Comparison of ENCODE assay signal across 8 cellular contexts in the genomic region with DNA sequence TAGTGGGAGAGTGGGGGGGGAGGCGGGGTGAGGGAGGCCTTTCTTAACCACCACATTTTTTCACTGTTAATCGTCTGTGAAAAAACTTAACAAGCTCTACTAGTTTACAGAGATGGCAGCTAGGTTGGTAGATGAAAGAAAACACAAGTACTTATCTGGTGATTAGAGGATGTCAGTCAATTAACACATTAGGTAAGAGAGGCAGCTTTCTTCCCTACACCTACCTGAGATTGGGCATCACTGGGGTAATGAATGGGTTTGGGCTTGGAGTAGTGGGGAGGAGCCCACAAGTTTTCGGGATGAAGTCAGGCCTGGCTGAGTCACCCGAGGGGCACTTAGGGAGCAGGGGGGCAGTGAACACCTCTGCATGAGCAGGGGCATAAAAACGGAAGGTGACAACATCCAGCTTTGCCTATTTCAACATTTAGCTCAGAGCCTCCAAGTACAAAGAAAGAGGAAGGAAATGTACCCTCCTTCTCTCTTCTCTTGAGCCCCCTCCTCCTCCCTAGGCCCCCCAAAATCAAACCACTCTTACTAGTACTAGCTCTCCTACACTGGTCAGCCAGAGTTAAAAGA. TPM values are rescaled to one million over a fixed set of nuclear protein-coding genes. Genes with fewer than 3 reads are reported as not detected.
DNase-seq lines count a peak whose midpoint lies in the region; ATAC-seq and TF ChIP-seq lines count a peak whose summit lies in the region.

No MANE protein-coding gene starts in this region.

- peaks cover 0 to 5% (median 0%) of the 10 kb centered on the region in 3 donors for H3K27me3 Mint-ChIP-seq in CD14-positive monocyte (ENCODE audit: low read depth in 3 of 3)
- H3K27me3 Mint-ChIP-seq in activated CD8-positive, alpha-beta T cell treated with anti-CD3 and anti-CD28 coated beads, Interleukin-2, amount 10 ng/mL, durations not matched to agents 7 days and 5 days (ENCODE audit: low read depth) = no peaks in the 10 kb centered on the region

- TF ChIP-seq RAD21 in Ishikawa (IDR thresholded peaks at IDR 0.05; ENCODE audit: low read depth) = no peak

- 12 to 26% methylated on average over 2 to 3 of the region's 5 CpGs for WGBS in mesodermal cell (ENCODE audit: insufficient coverage in 2 of 2), 2 experiments

- intact Hi-C loops in CD14-positive monocyte (cut with micrococcal nuclease) = loop anchor here in 1 of 2 donors (5.0 kb wide), 2 partner anchors 42 to 577 kb away; no protein-coding TSS in a partner anchor
- intact Hi-C loops in sciatic nerve (cut with DNase I) = no loop called here

- H3K9me3 Mint-ChIP-seq in CD14-positive monocyte = no peaks in the 10 kb centered on the region
- H3K9me3 Mint-ChIP-seq in activated CD8-positive, alpha-beta T cell treated with anti-CD3 and anti-CD28 coated beads, Interleukin-2, amount 10 ng/mL, durations not matched to agents 7 days and 5 days (ENCODE audit: insufficient read depth) = no peaks in the 10 kb centered on the region

- H3K27ac ChIP-seq in mesodermal cell (ENCODE audit: low read depth, low read length, severe bottlenecking) = no peak overlapping the region

- POLR2A ChIA-PET in activated CD8-positive, alpha-beta T cell treated with anti-CD3 and anti-CD28 coated beads, Interleukin-2, amount 10 ng/mL, durations not matched to agents 7 days and 5 days (lab: Charles Lee) = interaction anchor here (0.6 to 6.1 kb wide), 9 partner anchors 15 to 560 kb away, joined by 3 to 104 read pairs (median 4); no protein-coding TSS in a partner anchor

- ATAC-seq in activated CD8-positive, alpha-beta T cell treated with anti-CD3 and anti-CD28 coated beads, Interleukin-2, amount 10 ng/mL, durations not matched to agents 7 days and 5 days = no peak
- ATAC-seq in GM19463 (IDR thresholded peaks at IDR 0.05; ENCODE audit: unreplicated experiment) (no peak), GM19397 (IDR thresholded peaks at IDR 0.05; ENCODE audit: unreplicated experiment) (no peak), HG03135 (IDR thresholded peaks at IDR 0.05; ENCODE audit: unreplicated experiment) (no peak), sciatic nerve (no peak)

- peak overlapping the region; percentile 82 for H3K4me3 ChIP-seq in mesodermal cell (ENCODE audit: extremely low read depth, insufficient read depth, low read length, poor library complexity, severe bottlenecking)

- H3K27ac Mint-ChIP-seq in CD14-positive monocyte = peak overlapping the region; percentile 65 to 93 (median 91)
- H3K27ac Mint-ChIP-seq in activated CD8-positive, alpha-beta T cell treated with anti-CD3 and anti-CD28 coated beads, Interleukin-2, amount 10 ng/mL, durations not matched to agents 7 days and 5 days = peak overlapping the region; percentile 86

- H3K36me3 ChIP-seq in mesodermal cell (ENCODE audit: control insufficient read depth, insufficient read depth, low read length) = peaks cover 19% of the 10 kb centered on the region

- peaks cover 70% of the 10 kb centered on the region for H3K4me1 Mint-ChIP-seq in CD14-positive monocyte
- H3K4me1 Mint-ChIP-seq in activated CD8-positive, alpha-beta T cell treated with anti-CD3 and anti-CD28 coated beads, Interleukin-2, amount 10 ng/mL, durations not matched to agents 7 days and 5 days (ENCODE audit: low read depth) = peaks cover 60% of the 10 kb centered on the region

- DNase-seq in CD14-positive monocyte (ENCODE audit: low spot score) (peak; percentile 68), sciatic nerve (ENCODE audit: low spot score) (no peak)
- no peak for DNase-seq in activated CD8-positive, alpha-beta T cell treated with anti-CD3 and anti-CD28 coated beads, Interleukin-2, amount 10 ng/mL, durations not matched to agents 7 days and 5 days

- H3K4me1 ChIP-seq in mesodermal cell (ENCODE audit: control insufficient read depth, insufficient read depth, low read length, poor library complexity, severe bottlenecking) = peaks cover 33% of the 10 kb centered on the region

- peak overlapping the region; percentile 65 to 72 for H3K4me3 Mint-ChIP-seq in CD14-positive monocyte
- H3K4me3 Mint-ChIP-seq in activated CD8-positive, alpha-beta T cell treated with anti-CD3 and anti-CD28 coated beads, Interleukin-2, amount 10 ng/mL, durations not matched to agents 7 days and 5 days = peak overlapping the region; percentile 92

- no peak for TF ChIP-seq CTCF in CD14-positive monocyte (IDR thresholded peaks at IDR 0.05)

- peaks cover 14 to 16% of the 10 kb centered on the region in 2 donors for H3K36me3 Mint-ChIP-seq in CD14-positive monocyte
- peaks cover 51% of the 10 kb centered on the region for H3K36me3 Mint-ChIP-seq in activated CD8-positive, alpha-beta T cell treated with anti-CD3 and anti-CD28 coated beads, Interleukin-2, amount 10 ng/mL, durations not matched to agents 7 days and 5 days (ENCODE audit: low read depth)

- TF ChIP-seq EP300 in Ishikawa (IDR thresholded peaks at IDR 0.05; ENCODE audit: borderline replicate concordance) = no peak

- no peaks in the 10 kb centered on the region for H3K9me3 ChIP-seq in mesodermal cell (ENCODE audit: control insufficient read depth, low read length)

- CTCF ChIA-PET in activated CD8-positive, alpha-beta T cell treated with anti-CD3 and anti-CD28 coated beads, Interleukin-2, amount 10 ng/mL, durations not matched to agents 7 days and 5 days (lab: Charles Lee) = interaction anchor here (0.7 to 10.6 kb wide), 9 partner anchors 9 to 106 kb away, joined by 3 to 139 read pairs (median 6); no protein-coding TSS in a partner anchor

TF ChIP-seq in Ishikawa, 13 proteins besides CTCF, POLR2A, EP300 and RAD21:
- TF ChIP-seq TEAD4 (IDR thresholded peaks at IDR 0.05) (0 out of 2 replicates have a peak, but pooled peaks have one; percentile 15), ZBTB7A (IDR thresholded peaks at IDR 0.05; ENCODE audit: low read depth) (peak; percentile 62; the same call in 1 of the 2 replicates)
- TF ChIP-seq, protein P1, sequence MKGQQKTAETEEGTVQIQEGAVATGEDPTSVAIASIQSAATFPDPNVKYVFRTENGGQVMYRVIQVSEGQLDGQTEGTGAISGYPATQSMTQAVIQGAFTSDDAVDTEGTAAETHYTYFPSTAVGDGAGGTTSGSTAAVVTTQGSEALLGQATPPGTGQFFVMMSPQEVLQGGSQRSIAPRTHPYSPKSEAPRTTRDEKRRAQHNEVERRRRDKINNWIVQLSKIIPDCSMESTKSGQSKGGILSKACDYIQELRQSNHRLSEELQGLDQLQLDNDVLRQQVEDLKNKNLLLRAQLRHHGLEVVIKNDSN (IDR thresholded peaks at IDR 0.05) = no peak

RNA-seq across cellular contexts. Expression of gene LBR, which starts 2.5 kb away (rescaled TPM):
- 100 to 1,000 TPM; 100 to 125 TPM for polyA plus RNA-seq in CD14-positive monocyte
- total RNA-seq in activated CD8-positive, alpha-beta T cell treated with anti-CD3 and anti-CD28 coated beads, Interleukin-2, amount 10 ng/mL, durations not matched to agents 7 days and 5 days = 100 to 1,000 TPM; 226 to 234 TPM
- 57.1 TPM for polyA plus RNA-seq in mesodermal cell (2013, experiment 1 of 2)
- 69.2 TPM for polyA plus RNA-seq in mesodermal cell (2013, experiment 2 of 2)
- 48.8 TPM for total RNA-seq in sciatic nerve
